8 cellular contexts compared by ENCODE assay signal in genomic region chr20:53914861-53915458, GRCh38.
DNase-seq lines count a peak whose midpoint lies in the region; ATAC-seq and TF ChIP-seq lines count a peak whose summit lies in the region.

No MANE protein-coding gene starts in this region.

- no peaks in the 10 kb centered on the region for H3K9me3 ChIP-seq in ascending aorta
- H3K9me3 ChIP-seq in suprapubic skin = no peaks in the 10 kb centered on the region

- H3K36me3 Mint-ChIP-seq in activated T-cell treated with anti-CD3 and anti-CD28 coated beads, Interleukin-2, amount 50 U/mL, for 4 hours (ENCODE audit: insufficient read depth) = no peaks in the 10 kb centered on the region

- 23% methylated on average over 8 of the region's 8 CpGs for WGBS in suprapubic skin

- DNase-seq in activated T-cell treated with anti-CD3 and anti-CD28 coated beads, Interleukin-2, amount 50 U/mL, for 4 hours = no peak
- DNase-seq in activated T-cell treated with anti-CD3 and anti-CD28 coated beads, Interleukin-2, amount 50 U/mL, for 48 hours = no peak
- DNase-seq in ascending aorta (ENCODE audit: low spot score in 2 of 2) (no peak), kidney epithelial cell (ENCODE audit: low read depth) (no peak), suprapubic skin (ENCODE audit: low spot score in 2 of 2) (peak; percentile 4 to 34), middle frontal gyrus (ENCODE audit: extremely low spot score, low spot score) (no peak), COLO829 (ENCODE audit: low spot score) (no peak)

- intact Hi-C loops in ascending aorta (cut with DNase I) = loop anchor here (1.0 to 10.0 kb wide), 5 partner anchors 43 to 336 kb away; partner anchors contain the start of gene PFDN4

- H3K4me3 Mint-ChIP-seq in activated T-cell treated with anti-CD3 and anti-CD28 coated beads, Interleukin-2, amount 50 U/mL, for 4 hours = peak overlapping the region; percentile 92

- ATAC-seq in activated T-cell treated with anti-CD3 and anti-CD28 coated beads, Interleukin-2, amount 50 U/mL, for 4 hours = no peak
- no peak for ATAC-seq in activated CD4-positive, CD25-positive, alpha-beta regulatory T cell treated with anti-CD3 and anti-CD28 coated beads, Interleukin-2, amount 50 U/mL, for 24 hours

- TF ChIP-seq CTCF in ascending aorta (IDR thresholded peaks at IDR 0.05) (no peak), kidney epithelial cell (IDR thresholded peaks at IDR 0.05; ENCODE audit: insufficient read depth, low read length, poor library complexity, severe bottlenecking) (peak; percentile 5), suprapubic skin (IDR thresholded peaks at IDR 0.05) (no peak)

- H3K27ac ChIP-seq in ascending aorta = peak overlapping the region; percentile 68 to 87
- peak overlapping the region; percentile 83 for H3K27ac ChIP-seq in suprapubic skin

- H3K4me3 ChIP-seq in ascending aorta (peak overlapping the region; percentile 64 to 71), kidney epithelial cell (ENCODE audit: low read depth, low read length) (peak overlapping the region; percentile 37), suprapubic skin (peak overlapping the region; percentile 65)

- no peak for TF ChIP-seq EP300 in suprapubic skin (IDR thresholded peaks at IDR 0.05)

- peaks cover 0 to 30% of the 10 kb centered on the region in 2 donors for H3K4me1 ChIP-seq in ascending aorta
- H3K4me1 ChIP-seq in suprapubic skin = peaks cover 40% of the 10 kb centered on the region

- no peak for TF ChIP-seq POLR2A in suprapubic skin (IDR thresholded peaks at IDR 0.05)

- H3K27me3 ChIP-seq in ascending aorta (no peaks in the 10 kb centered on the region), kidney epithelial cell (ENCODE audit: control insufficient read depth, insufficient read depth, low read length) (no peaks in the 10 kb centered on the region), suprapubic skin (no peaks in the 10 kb centered on the region)

- H3K27me3 Mint-ChIP-seq in activated T-cell treated with anti-CD3 and anti-CD28 coated beads, Interleukin-2, amount 50 U/mL, for 4 hours (ENCODE audit: low read depth) = no peaks in the 10 kb centered on the region

- H3K9me3 Mint-ChIP-seq in activated T-cell treated with anti-CD3 and anti-CD28 coated beads, Interleukin-2, amount 50 U/mL, for 4 hours = no peaks in the 10 kb centered on the region

- peaks cover 38% of the 10 kb centered on the region for H3K4me1 Mint-ChIP-seq in activated T-cell treated with anti-CD3 and anti-CD28 coated beads, Interleukin-2, amount 50 U/mL, for 4 hours (ENCODE audit: low read depth)

- H3K36me3 ChIP-seq in ascending aorta (no peaks in the 10 kb centered on the region), kidney epithelial cell (ENCODE audit: control insufficient read depth, insufficient read depth, low read length) (no peaks in the 10 kb centered on the region), suprapubic skin (no peaks in the 10 kb centered on the region)

Comparison
In these comparisons a context has a peak if more than half of its experiments do, and no peak if none do; other contexts are left out.
1. DNase-seq: peak in suprapubic skin (2 of 2); none in activated T-cell treated with anti-CD3 and anti-CD28 coated beads, Interleukin-2, amount 50 U/mL, for 4 hours (single experiment), activated T-cell treated with anti-CD3 and anti-CD28 coated beads, Interleukin-2, amount 50 U/mL, for 48 hours (0 of 2), ascending aorta (0 of 2), kidney epithelial cell (single experiment), middle frontal gyrus (single experiment) and COLO829 (single experiment).
2. Peak in every context shown above with its lines, with median percentiles within 50 percentile points of each other: H3K4me3 ChIP-seq.